13 cellular contexts compared by ENCODE assay signal in the genomic region with DNA sequence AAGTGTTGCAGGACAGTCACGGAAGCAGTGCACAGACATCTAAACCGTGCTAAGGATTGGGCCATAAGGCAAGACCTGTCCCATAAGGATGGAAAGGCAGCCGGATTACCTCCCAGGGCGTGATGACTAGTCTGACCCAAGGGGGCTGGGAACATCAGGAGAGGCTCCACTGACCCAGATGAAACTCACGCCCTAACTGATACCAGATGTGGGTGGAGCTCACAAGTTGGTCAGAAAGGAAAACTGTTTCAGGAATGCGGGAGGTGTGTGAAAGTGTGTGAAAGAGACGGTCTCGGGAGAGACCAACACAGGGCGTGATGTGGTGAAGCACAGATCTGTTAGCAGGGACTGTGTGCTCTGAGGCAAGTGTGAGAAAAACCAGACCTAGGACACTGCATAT.
"Had no signal": no experiment of that assay in that cellular context is flagged by ENCODE, and none has a peak within 500 bp of the region (broad histone marks: within the 10 kb centered on the region; RNA-seq: fewer than 3 reads in every experiment).

No MANE protein-coding gene starts in this region.

- H3K36me3 ChIP-seq: brain microvascular endothelial cell, ovary, vagina had no signal

- H3K27ac ChIP-seq: brain microvascular endothelial cell, esophagus squamous epithelium, foreskin keratinocyte, ovary, tibial artery, vagina had no signal

- H3K27ac Mint-ChIP-seq: activated naive CD4-positive, alpha-beta T cell treated with anti-CD3 and anti-CD28 coated beads, Interleukin-2, amount 10 ng/mL, durations not matched to agents 7 days and 5 days had no signal

- ATAC-seq: foreskin keratinocyte had no signal

- H3K27me3 Mint-ChIP-seq: activated naive CD4-positive, alpha-beta T cell treated with anti-CD3 and anti-CD28 coated beads, Interleukin-2, amount 10 ng/mL, durations not matched to agents 7 days and 5 days; memory B cell had no signal

- DNase-seq: activated CD4-positive, alpha-beta T cell treated with anti-CD3 and anti-CD28 coated beads for 1 hour; activated CD8-positive, alpha-beta memory T cell treated with anti-CD3 and anti-CD28 coated beads for 24 hours; activated naive CD4-positive, alpha-beta T cell treated with anti-CD3 and anti-CD28 coated beads, Interleukin-2, amount 10 ng/mL, durations not matched to agents 7 days and 5 days; brain microvascular endothelial cell; esophagus squamous epithelium; foreskin keratinocyte; ovary; stimulated activated CD4-positive, alpha-beta T cell treated with anti-CD3 and anti-CD28 coated beads, Interleukin-4, amount 100 ng/mL, for 1 hour; stimulated activated CD8-positive, alpha-beta memory T cell treated with anti-CD3 and anti-CD28 coated beads, Interleukin-4, amount 100 ng/mL, for 48 hours; tibial artery had no signal

- H3K4me1 ChIP-seq: esophagus squamous epithelium, foreskin keratinocyte, tibial artery, vagina had no signal

- H3K9me3 ChIP-seq: esophagus squamous epithelium, ovary, tibial artery, vagina had no signal

- H3K4me3 Mint-ChIP-seq: activated naive CD4-positive, alpha-beta T cell treated with anti-CD3 and anti-CD28 coated beads, Interleukin-2, amount 10 ng/mL, durations not matched to agents 7 days and 5 days; memory B cell; neural crest cell had no signal

- H3K4me1 Mint-ChIP-seq: activated naive CD4-positive, alpha-beta T cell treated with anti-CD3 and anti-CD28 coated beads, Interleukin-2, amount 10 ng/mL, durations not matched to agents 7 days and 5 days; neural crest cell had no signal

- H3K27me3 ChIP-seq: brain microvascular endothelial cell, esophagus squamous epithelium, foreskin keratinocyte, ovary, tibial artery, vagina had no signal

- H3K9me3 Mint-ChIP-seq: activated naive CD4-positive, alpha-beta T cell treated with anti-CD3 and anti-CD28 coated beads, Interleukin-2, amount 10 ng/mL, durations not matched to agents 7 days and 5 days; memory B cell; neural crest cell had no signal

- H3K4me3 ChIP-seq: esophagus squamous epithelium, ovary, tibial artery, vagina had no signal
